ENCODE assay signal across 1 cellular context in the genomic region with DNA sequence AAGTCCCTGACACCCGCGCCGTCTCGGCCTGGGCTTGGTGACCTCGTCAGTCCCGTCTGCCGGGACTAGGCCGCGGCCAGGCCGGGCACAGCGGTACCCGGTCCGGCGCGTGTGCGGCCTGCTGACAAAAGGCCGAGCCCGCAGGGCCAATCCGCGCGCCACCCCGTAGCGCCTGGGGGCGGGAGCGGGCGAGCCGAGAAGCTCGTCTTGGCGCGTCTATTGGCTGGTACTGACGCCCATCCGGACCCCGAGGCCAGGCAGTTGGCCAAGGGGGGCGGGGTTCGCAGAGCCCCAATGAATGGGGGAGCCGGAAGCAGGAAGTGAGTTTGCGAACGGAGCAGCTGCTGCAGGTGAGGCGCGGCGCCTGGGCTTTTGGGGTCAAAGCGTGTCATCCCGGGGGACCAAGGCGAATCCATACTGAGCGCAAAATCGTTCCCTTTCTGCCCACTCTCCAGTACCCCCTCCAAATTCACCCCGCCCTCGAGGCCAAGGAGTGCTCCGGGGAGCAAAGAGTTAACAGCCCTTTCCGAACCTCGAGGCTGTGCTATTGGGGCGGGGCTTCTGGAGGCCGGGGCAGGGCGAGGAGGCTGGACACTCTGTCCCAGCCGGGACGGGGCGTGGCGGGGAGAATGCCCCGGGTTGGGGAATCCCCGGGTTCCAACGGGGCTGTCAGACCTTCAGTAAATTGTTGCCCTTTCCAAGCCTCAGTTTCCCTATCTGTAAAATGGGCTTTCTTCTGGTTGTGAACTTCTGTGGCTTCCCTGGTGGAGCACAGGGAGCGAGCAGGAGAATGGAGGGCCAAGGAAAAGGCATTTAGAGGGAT.
A peak's percentile ranks its signal among the peaks of the same experiment; 100 is the strongest.
TF ChIP-seq lines count a peak whose summit lies in the region.

A gene with protein sequence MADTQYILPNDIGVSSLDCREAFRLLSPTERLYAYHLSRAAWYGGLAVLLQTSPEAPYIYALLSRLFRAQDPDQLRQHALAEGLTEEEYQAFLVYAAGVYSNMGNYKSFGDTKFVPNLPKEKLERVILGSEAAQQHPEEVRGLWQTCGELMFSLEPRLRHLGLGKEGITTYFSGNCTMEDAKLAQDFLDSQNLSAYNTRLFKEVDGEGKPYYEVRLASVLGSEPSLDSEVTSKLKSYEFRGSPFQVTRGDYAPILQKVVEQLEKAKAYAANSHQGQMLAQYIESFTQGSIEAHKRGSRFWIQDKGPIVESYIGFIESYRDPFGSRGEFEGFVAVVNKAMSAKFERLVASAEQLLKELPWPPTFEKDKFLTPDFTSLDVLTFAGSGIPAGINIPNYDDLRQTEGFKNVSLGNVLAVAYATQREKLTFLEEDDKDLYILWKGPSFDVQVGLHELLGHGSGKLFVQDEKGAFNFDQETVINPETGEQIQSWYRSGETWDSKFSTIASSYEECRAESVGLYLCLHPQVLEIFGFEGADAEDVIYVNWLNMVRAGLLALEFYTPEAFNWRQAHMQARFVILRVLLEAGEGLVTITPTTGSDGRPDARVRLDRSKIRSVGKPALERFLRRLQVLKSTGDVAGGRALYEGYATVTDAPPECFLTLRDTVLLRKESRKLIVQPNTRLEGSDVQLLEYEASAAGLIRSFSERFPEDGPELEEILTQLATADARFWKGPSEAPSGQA (plus strand): TSS at position 319 of the 823 bp plus-strand sequence. CDS start 1,767 bp downstream, outside the sequence.

TF ChIP-seq in K562, 482 proteins besides CTCF, POLR2A, EP300 and RAD21 (continued from another document and continues in another):
- TF ChIP-seq, protein P1, sequence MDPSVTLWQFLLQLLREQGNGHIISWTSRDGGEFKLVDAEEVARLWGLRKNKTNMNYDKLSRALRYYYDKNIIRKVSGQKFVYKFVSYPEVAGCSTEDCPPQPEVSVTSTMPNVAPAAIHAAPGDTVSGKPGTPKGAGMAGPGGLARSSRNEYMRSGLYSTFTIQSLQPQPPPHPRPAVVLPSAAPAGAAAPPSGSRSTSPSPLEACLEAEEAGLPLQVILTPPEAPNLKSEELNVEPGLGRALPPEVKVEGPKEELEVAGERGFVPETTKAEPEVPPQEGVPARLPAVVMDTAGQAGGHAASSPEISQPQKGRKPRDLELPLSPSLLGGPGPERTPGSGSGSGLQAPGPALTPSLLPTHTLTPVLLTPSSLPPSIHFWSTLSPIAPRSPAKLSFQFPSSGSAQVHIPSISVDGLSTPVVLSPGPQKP (CRISPR knock-in tag; IDR thresholded peaks at IDR 0.05) = no peak
- TF ChIP-seq C11orf30 (IDR thresholded peaks at IDR 0.05; ENCODE audit: low read depth) (peak; percentile 62; the same call in 1 of the 2 replicates), OTX1 (CRISPR knock-in tag; IDR thresholded peaks at IDR 0.05) (no peak), ZNF408 (CRISPR knock-in tag; IDR thresholded peaks at IDR 0.05; ENCODE audit: low read depth) (no peak), ESRRA (IDR thresholded peaks at IDR 0.05; ENCODE audit: borderline replicate concordance, low read depth) (peak; percentile 94), TCFL5 (CRISPR knock-in tag; conservative IDR thresholded peaks at IDR 0.05) (no peak), ZNF717 (CRISPR knock-in tag; IDR thresholded peaks at IDR 0.05) (no peak), BRF1 (IDR thresholded peaks at IDR 0.05; ENCODE audit: borderline replicate concordance, extremely low read depth, insufficient read length) (no peak), KDM5B (IDR thresholded peaks at IDR 0.05; ENCODE audit: insufficient replicate concordance, low read depth, low read length) (peak; percentile 93), GATAD2A (IDR thresholded peaks at IDR 0.05) (peak; percentile 4; the same call in 1 of the 2 replicates), JUN (IDR thresholded peaks at IDR 0.05; ENCODE audit: borderline replicate concordance, low read depth, low read length) (0 out of 2 replicates have a peak, but pooled peaks have one; percentile 7), JUN (CRISPR knock-in tag; IDR thresholded peaks at IDR 0.05; ENCODE audit: borderline replicate concordance) (no peak), RBM22 (IDR thresholded peaks at IDR 0.05; ENCODE audit: low read depth, low read length, poor library complexity, severe bottlenecking) (no peak), MAFK (IDR thresholded peaks at IDR 0.05; ENCODE audit: low read length) (no peak), MCM2 (IDR thresholded peaks at IDR 0.05; ENCODE audit: low read depth) (no peak), ZNF561 (CRISPR knock-in tag; conservative IDR thresholded peaks at IDR 0.05) (no peak), ZNF583 (CRISPR knock-in tag; IDR thresholded peaks at IDR 0.05) (no peak), SNRNP70 (optimal IDR thresholded peaks at IDR 0.05; ENCODE audit: low read depth, low read length) (no peak)
- TF ChIP-seq, protein P2, sequence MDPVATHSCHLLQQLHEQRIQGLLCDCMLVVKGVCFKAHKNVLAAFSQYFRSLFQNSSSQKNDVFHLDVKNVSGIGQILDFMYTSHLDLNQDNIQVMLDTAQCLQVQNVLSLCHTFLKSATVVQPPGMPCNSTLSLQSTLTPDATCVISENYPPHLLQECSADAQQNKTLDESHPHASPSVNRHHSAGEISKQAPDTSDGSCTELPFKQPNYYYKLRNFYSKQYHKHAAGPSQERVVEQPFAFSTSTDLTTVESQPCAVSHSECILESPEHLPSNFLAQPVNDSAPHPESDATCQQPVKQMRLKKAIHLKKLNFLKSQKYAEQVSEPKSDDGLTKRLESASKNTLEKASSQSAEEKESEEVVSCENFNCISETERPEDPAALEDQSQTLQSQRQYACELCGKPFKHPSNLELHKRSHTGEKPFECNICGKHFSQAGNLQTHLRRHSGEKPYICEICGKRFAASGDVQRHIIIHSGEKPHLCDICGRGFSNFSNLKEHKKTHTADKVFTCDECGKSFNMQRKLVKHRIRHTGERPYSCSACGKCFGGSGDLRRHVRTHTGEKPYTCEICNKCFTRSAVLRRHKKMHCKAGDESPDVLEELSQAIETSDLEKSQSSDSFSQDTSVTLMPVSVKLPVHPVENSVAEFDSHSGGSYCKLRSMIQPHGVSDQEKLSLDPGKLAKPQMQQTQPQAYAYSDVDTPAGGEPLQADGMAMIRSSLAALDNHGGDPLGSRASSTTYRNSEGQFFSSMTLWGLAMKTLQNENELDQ (CRISPR knock-in tag; IDR thresholded peaks at IDR 0.05; ENCODE audit: borderline replicate concordance) = no peak
- TF ChIP-seq, protein P3, sequence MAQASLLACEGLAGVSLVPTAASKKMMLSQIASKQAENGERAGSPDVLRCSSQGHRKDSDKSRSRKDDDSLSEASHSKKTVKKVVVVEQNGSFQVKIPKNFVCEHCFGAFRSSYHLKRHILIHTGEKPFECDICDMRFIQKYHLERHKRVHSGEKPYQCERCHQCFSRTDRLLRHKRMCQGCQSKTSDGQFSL (CRISPR knock-in tag; IDR thresholded peaks at IDR 0.05) = peak; percentile 86
- TF ChIP-seq, protein P3 (tag; IDR thresholded peaks at IDR 0.05) = peak in 1 of 2 experiments; percentile 88; a peak in 1 of 4 replicates
- TF ChIP-seq, protein P4, sequence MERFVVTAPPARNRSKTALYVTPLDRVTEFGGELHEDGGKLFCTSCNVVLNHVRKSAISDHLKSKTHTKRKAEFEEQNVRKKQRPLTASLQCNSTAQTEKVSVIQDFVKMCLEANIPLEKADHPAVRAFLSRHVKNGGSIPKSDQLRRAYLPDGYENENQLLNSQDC (CRISPR knock-in tag; IDR thresholded peaks at IDR 0.05) = no peak
- TF ChIP-seq, protein P5, sequence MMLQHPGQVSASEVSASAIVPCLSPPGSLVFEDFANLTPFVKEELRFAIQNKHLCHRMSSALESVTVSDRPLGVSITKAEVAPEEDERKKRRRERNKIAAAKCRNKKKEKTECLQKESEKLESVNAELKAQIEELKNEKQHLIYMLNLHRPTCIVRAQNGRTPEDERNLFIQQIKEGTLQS (IDR thresholded peaks at IDR 0.05) = no peak
- TF ChIP-seq, protein P5 (CRISPR knock-in tag; conservative IDR thresholded peaks at IDR 0.05) = peak; percentile 74; the same call in 1 of the 2 replicates
- TF ChIP-seq, protein P6, sequence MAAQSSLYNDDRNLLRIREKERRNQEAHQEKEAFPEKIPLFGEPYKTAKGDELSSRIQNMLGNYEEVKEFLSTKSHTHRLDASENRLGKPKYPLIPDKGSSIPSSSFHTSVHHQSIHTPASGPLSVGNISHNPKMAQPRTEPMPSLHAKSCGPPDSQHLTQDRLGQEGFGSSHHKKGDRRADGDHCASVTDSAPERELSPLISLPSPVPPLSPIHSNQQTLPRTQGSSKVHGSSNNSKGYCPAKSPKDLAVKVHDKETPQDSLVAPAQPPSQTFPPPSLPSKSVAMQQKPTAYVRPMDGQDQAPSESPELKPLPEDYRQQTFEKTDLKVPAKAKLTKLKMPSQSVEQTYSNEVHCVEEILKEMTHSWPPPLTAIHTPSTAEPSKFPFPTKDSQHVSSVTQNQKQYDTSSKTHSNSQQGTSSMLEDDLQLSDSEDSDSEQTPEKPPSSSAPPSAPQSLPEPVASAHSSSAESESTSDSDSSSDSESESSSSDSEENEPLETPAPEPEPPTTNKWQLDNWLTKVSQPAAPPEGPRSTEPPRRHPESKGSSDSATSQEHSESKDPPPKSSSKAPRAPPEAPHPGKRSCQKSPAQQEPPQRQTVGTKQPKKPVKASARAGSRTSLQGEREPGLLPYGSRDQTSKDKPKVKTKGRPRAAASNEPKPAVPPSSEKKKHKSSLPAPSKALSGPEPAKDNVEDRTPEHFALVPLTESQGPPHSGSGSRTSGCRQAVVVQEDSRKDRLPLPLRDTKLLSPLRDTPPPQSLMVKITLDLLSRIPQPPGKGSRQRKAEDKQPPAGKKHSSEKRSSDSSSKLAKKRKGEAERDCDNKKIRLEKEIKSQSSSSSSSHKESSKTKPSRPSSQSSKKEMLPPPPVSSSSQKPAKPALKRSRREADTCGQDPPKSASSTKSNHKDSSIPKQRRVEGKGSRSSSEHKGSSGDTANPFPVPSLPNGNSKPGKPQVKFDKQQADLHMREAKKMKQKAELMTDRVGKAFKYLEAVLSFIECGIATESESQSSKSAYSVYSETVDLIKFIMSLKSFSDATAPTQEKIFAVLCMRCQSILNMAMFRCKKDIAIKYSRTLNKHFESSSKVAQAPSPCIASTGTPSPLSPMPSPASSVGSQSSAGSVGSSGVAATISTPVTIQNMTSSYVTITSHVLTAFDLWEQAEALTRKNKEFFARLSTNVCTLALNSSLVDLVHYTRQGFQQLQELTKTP (IDR thresholded peaks at IDR 0.05; ENCODE audit: low read depth in 1 of 2, partially characterized antibody in 2 of 2) = peak in 1 of 2 experiments; percentile 55
- TF ChIP-seq, protein P7, sequence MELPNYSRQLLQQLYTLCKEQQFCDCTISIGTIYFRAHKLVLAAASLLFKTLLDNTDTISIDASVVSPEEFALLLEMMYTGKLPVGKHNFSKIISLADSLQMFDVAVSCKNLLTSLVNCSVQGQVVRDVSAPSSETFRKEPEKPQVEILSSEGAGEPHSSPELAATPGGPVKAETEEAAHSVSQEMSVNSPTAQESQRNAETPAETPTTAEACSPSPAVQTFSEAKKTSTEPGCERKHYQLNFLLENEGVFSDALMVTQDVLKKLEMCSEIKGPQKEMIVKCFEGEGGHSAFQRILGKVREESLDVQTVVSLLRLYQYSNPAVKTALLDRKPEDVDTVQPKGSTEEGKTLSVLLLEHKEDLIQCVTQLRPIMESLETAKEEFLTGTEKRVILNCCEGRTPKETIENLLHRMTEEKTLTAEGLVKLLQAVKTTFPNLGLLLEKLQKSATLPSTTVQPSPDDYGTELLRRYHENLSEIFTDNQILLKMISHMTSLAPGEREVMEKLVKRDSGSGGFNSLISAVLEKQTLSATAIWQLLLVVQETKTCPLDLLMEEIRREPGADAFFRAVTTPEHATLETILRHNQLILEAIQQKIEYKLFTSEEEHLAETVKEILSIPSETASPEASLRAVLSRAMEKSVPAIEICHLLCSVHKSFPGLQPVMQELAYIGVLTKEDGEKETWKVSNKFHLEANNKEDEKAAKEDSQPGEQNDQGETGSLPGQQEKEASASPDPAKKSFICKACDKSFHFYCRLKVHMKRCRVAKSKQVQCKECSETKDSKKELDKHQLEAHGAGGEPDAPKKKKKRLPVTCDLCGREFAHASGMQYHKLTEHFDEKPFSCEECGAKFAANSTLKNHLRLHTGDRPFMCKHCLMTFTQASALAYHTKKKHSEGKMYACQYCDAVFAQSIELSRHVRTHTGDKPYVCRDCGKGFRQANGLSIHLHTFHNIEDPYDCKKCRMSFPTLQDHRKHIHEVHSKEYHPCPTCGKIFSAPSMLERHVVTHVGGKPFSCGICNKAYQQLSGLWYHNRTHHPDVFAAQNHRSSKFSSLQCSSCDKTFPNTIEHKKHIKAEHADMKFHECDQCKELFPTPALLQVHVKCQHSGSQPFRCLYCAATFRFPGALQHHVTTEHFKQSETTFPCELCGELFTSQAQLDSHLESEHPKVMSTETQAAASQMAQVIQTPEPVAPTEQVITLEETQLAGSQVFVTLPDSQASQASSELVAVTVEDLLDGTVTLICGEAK (IDR thresholded peaks at IDR 0.05) = peak; percentile 87
- TF ChIP-seq, protein P7 (CRISPR knock-in tag; IDR thresholded peaks at IDR 0.05) = no peak
